Comparison of ENCODE assay signal across 1 cellular context in the genomic region with DNA sequence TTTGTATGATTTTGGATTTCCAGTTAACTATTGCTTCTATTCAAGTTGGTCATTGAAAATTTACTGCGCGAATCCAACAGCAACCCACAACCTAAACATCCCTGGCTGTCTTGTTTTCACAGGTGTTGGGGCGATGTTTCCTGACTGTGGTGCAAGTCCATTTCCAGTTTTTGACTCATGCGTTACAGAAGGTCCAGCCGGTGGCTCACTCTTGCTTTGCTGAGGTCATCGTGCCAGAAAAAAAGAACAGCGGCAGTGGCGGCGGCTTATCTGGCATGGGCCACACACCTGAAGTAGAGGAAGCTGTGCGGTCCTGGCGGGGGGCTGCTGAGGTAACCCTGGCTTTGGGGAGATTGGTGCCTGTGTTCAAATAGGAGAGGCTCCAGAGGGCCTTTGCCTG.
TF ChIP-seq lines count a peak whose summit lies in the region.

No MANE protein-coding gene starts in this region.

TF ChIP-seq in K562, 482 proteins besides CTCF, POLR2A, EP300 and RAD21 (continued from another document and continues in another):
- TF ChIP-seq TFE3 (CRISPR knock-in tag; IDR thresholded peaks at IDR 0.05) = no peak
- TF ChIP-seq ZFPM2 (CRISPR knock-in tag; IDR thresholded peaks at IDR 0.05) = no peak
- TF ChIP-seq TCF3 (CRISPR knock-in tag; IDR thresholded peaks at IDR 0.05) = peak; percentile 71
- no peak for TF ChIP-seq ZNF318 (IDR thresholded peaks at IDR 0.05; ENCODE audit: borderline replicate concordance in 1 of 2, low read depth in 1 of 2)
- TF ChIP-seq ZNF589 (CRISPR knock-in tag; IDR thresholded peaks at IDR 0.05; ENCODE audit: low read depth) = no peak
- TF ChIP-seq, protein P1, sequence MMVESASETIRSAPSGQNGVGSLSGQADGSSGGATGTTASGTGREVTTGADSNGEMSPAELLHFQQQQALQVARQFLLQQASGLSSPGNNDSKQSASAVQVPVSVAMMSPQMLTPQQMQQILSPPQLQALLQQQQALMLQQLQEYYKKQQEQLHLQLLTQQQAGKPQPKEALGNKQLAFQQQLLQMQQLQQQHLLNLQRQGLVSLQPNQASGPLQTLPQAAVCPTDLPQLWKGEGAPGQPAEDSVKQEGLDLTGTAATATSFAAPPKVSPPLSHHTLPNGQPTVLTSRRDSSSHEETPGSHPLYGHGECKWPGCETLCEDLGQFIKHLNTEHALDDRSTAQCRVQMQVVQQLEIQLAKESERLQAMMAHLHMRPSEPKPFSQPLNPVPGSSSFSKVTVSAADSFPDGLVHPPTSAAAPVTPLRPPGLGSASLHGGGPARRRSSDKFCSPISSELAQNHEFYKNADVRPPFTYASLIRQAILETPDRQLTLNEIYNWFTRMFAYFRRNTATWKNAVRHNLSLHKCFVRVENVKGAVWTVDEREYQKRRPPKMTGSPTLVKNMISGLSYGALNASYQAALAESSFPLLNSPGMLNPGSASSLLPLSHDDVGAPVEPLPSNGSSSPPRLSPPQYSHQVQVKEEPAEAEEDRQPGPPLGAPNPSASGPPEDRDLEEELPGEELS (CRISPR knock-in tag; IDR thresholded peaks at IDR 0.05; ENCODE audit: borderline replicate concordance) = no peak
- TF ChIP-seq HCFC1 (IDR thresholded peaks at IDR 0.05; ENCODE audit: low read depth, low read length) = no peak
- TF ChIP-seq ZNF347 (CRISPR knock-in tag; IDR thresholded peaks at IDR 0.05; ENCODE audit: low read depth) = no peak
- no peak for TF ChIP-seq PHF8 (IDR thresholded peaks at IDR 0.05; ENCODE audit: borderline replicate concordance, low read length)
- TF ChIP-seq CBFA2T2 (conservative IDR thresholded peaks at IDR 0.05) = peak; percentile 56
- TF ChIP-seq, protein P2, sequence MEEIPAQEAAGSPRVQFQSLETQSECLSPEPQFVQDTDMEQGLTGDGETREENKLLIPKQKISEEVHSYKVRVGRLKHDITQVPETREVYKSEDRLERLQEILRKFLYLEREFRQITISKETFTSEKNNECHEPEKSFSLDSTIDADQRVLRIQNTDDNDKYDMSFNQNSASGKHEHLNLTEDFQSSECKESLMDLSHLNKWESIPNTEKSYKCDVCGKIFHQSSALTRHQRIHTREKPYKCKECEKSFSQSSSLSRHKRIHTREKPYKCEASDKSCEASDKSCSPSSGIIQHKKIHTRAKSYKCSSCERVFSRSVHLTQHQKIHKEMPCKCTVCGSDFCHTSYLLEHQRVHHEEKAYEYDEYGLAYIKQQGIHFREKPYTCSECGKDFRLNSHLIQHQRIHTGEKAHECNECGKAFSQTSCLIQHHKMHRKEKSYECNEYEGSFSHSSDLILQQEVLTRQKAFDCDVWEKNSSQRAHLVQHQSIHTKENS (CRISPR knock-in tag; IDR thresholded peaks at IDR 0.05) = no peak
- no peak for TF ChIP-seq POLR2AphosphoS2 (IDR thresholded peaks at IDR 0.05; ENCODE audit: low read length)
- TF ChIP-seq ATF7 (IDR thresholded peaks at IDR 0.05) = 0 out of 2 replicates have a peak, but pooled peaks have one; percentile 37
- no peak for TF ChIP-seq ATF1 (CRISPR knock-in tag; IDR thresholded peaks at IDR 0.05)
- 0 out of 2 replicates have a peak, but pooled peaks have one; percentile 32 for TF ChIP-seq ATF1 (tag; IDR thresholded peaks at IDR 0.05)
- peak; percentile 34 for TF ChIP-seq TAL1 (IDR thresholded peaks at IDR 0.05)
- peak; percentile 61; the same call in 1 of the 2 replicates for TF ChIP-seq JUND (IDR thresholded peaks at IDR 0.05; ENCODE audit: borderline replicate concordance, low read depth, low read length)
- peak; percentile 48; the same call in 1 of the 3 replicates for TF ChIP-seq JUND (tag; IDR thresholded peaks at IDR 0.05; ENCODE audit: borderline replicate concordance, low read depth, low read length)
- TF ChIP-seq, protein P3, sequence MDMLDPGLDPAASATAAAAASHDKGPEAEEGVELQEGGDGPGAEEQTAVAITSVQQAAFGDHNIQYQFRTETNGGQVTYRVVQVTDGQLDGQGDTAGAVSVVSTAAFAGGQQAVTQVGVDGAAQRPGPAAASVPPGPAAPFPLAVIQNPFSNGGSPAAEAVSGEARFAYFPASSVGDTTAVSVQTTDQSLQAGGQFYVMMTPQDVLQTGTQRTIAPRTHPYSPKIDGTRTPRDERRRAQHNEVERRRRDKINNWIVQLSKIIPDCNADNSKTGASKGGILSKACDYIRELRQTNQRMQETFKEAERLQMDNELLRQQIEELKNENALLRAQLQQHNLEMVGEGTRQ (CRISPR knock-in tag; IDR thresholded peaks at IDR 0.05) = no peak
- no peak for TF ChIP-seq MTA1 (IDR thresholded peaks at IDR 0.05; ENCODE audit: borderline replicate concordance)
- TF ChIP-seq SIX5 (IDR thresholded peaks at IDR 0.05; ENCODE audit: borderline replicate concordance in 1 of 2, insufficient read depth in 1 of 2, low read depth in 1 of 2, low read length in 2 of 2) = no peak
- TF ChIP-seq PML (IDR thresholded peaks at IDR 0.05; ENCODE audit: low read length) = no peak
- peak; percentile 85 for TF ChIP-seq ZEB2 (IDR thresholded peaks at IDR 0.05)
- TF ChIP-seq, protein P4, sequence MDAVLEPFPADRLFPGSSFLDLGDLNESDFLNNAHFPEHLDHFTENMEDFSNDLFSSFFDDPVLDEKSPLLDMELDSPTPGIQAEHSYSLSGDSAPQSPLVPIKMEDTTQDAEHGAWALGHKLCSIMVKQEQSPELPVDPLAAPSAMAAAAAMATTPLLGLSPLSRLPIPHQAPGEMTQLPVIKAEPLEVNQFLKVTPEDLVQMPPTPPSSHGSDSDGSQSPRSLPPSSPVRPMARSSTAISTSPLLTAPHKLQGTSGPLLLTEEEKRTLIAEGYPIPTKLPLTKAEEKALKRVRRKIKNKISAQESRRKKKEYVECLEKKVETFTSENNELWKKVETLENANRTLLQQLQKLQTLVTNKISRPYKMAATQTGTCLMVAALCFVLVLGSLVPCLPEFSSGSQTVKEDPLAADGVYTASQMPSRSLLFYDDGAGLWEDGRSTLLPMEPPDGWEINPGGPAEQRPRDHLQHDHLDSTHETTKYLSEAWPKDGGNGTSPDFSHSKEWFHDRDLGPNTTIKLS (IDR thresholded peaks at IDR 0.05; ENCODE audit: borderline replicate concordance, low read depth) = no peak
- peak; percentile 78 for TF ChIP-seq ATF3 (IDR thresholded peaks at IDR 0.05)
- TF ChIP-seq ATF3 (CRISPR knock-in tag; conservative IDR thresholded peaks at IDR 0.05) = no peak
- TF ChIP-seq, protein P5, sequence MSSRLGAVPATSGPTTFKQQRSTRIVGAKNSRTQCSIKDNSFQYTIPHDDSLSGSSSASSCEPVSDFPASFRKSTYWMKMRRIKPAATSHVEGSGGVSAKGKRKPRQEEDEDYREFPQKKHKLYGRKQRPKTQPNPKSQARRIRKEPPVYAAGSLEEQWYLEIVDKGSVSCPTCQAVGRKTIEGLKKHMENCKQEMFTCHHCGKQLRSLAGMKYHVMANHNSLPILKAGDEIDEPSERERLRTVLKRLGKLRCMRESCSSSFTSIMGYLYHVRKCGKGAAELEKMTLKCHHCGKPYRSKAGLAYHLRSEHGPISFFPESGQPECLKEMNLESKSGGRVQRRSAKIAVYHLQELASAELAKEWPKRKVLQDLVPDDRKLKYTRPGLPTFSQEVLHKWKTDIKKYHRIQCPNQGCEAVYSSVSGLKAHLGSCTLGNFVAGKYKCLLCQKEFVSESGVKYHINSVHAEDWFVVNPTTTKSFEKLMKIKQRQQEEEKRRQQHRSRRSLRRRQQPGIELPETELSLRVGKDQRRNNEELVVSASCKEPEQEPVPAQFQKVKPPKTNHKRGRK (tag; IDR thresholded peaks at IDR 0.05) = no peak
- TF ChIP-seq TFAP4 (CRISPR knock-in tag; IDR thresholded peaks at IDR 0.05; ENCODE audit: borderline replicate concordance) = peak; percentile 18; the same call in 1 of the 2 replicates
- TF ChIP-seq PHB2 (IDR thresholded peaks at IDR 0.05; ENCODE audit: low read depth) = no peak
- no peak for TF ChIP-seq ETS2 (tag; IDR thresholded peaks at IDR 0.05; ENCODE audit: borderline replicate concordance, poor library complexity, severe bottlenecking)
- no peak for TF ChIP-seq ZNF41 (CRISPR knock-in tag; conservative IDR thresholded peaks at IDR 0.05)
- no peak for TF ChIP-seq GTF2F1 (IDR thresholded peaks at IDR 0.05; ENCODE audit: low read depth, low read length)
- TF ChIP-seq MEIS2 (IDR thresholded peaks at IDR 0.05; ENCODE audit: partially characterized antibody) = no peak
- TF ChIP-seq PRMT5 (CRISPR knock-in tag; IDR thresholded peaks at IDR 0.05) = no peak
- TF ChIP-seq ETV5 (CRISPR knock-in tag; IDR thresholded peaks at IDR 0.05; ENCODE audit: low read depth) = no peak
- no peak for TF ChIP-seq GTF2B (IDR thresholded peaks at IDR 0.05; ENCODE audit: extremely low read depth, insufficient read length)
